In genomic region chr9:124869466-124869985, GRCh38 we compare ENCODE assay signal across 8 cellular contexts. TPM values are rescaled to one million over a fixed set of nuclear protein-coding genes. Genes with fewer than 3 reads are reported as not detected.
A peak's percentile ranks its signal among the peaks of the same experiment; 100 is the strongest.
DNase-seq lines count a peak whose midpoint lies in the region; ATAC-seq and TF ChIP-seq lines count a peak whose summit lies in the region.

No MANE protein-coding gene starts in this region.

- H3K27ac ChIP-seq in A673 (ENCODE audit: low read depth, low read length, poor library complexity, severe bottlenecking) (peak overlapping the region; percentile 99), gastroesophageal sphincter (peak overlapping the region; percentile 87 to 98 (median 96))

- POLR2A ChIA-PET in A673 (lab: Charles Lee; ENCODE audit: low non-redundant PET), result no interaction called here

- no peak for TF ChIP-seq CTCF in A673 (conservative IDR thresholded peaks at IDR 0.05; ENCODE audit: low read depth, low read length)
- TF ChIP-seq CTCF in gastroesophageal sphincter (IDR thresholded peaks at IDR 0.05), result no peak
- TF ChIP-seq CTCF in progenitor cell of endocrine pancreas (IDR thresholded peaks at IDR 0.05; ENCODE audit: unreplicated experiment), result no peak

- ATAC-seq in GM19467 (IDR thresholded peaks at IDR 0.05; ENCODE audit: unreplicated experiment) (peak; percentile 4), gastroesophageal sphincter (peak; percentile 6)

- TF ChIP-seq EP300 in gastroesophageal sphincter (IDR thresholded peaks at IDR 0.05), result no peak

- H3K4me1 Mint-ChIP-seq in IgD-negative memory B cell (peaks cover 33 to 42% (median 34%) of the 10 kb centered on the region in 3 donors), progenitor cell of endocrine pancreas (ENCODE audit: low read depth) (peaks cover 23% of the 10 kb centered on the region)

- 7% methylated on average over 3 of the region's 41 CpGs; no CpG with 5 or more reads in 1 of the 2 donors for WGBS in gastroesophageal sphincter (ENCODE audit: low coverage in 1 of 2), 2 donors

- peak overlapping the region; percentile 96 to 97 (median 96) for H3K27ac Mint-ChIP-seq in IgD-negative memory B cell
- peak overlapping the region; percentile 91 for H3K27ac Mint-ChIP-seq in progenitor cell of endocrine pancreas

- no peaks in the 10 kb centered on the region for H3K27me3 Mint-ChIP-seq in IgD-negative memory B cell
- no peaks in the 10 kb centered on the region for H3K27me3 Mint-ChIP-seq in progenitor cell of endocrine pancreas

- H3K27me3 ChIP-seq in A673 (replicated peaks; ENCODE audit: insufficient read depth, low read depth, low read length, poor library complexity) (no peaks in the 10 kb centered on the region), gastroesophageal sphincter (no peaks in the 10 kb centered on the region)

- DNase-seq in A673 (ENCODE audit: low spot score), result no peak
- DNase-seq in activated effector memory CD4-positive, alpha-beta T cell treated with Interleukin-2 at 50 U/mL for 16 hours, result peak; percentile 34
- no peak for DNase-seq in progenitor cell of endocrine pancreas (ENCODE audit: low spot score, unreplicated experiment)
- no peak for DNase-seq in NCI-H510A treated with DMSO at 0.1 percent for 48 hours (lab: John Stamatoyannopoulos, UW)
- DNase-seq in NCI-H1092 (lab: John Stamatoyannopoulos, UW), result no peak

- H3K4me3 Mint-ChIP-seq in IgD-negative memory B cell, result peak overlapping the region; percentile 93 to 98 (median 96)
- H3K4me3 Mint-ChIP-seq in progenitor cell of endocrine pancreas (ENCODE audit: low read depth), result peak overlapping the region; percentile 94

- CTCF ChIA-PET in A673 (lab: Charles Lee), result no interaction called here

- H3K36me3 Mint-ChIP-seq in IgD-negative memory B cell (peaks cover 5% of the 10 kb centered on the region), progenitor cell of endocrine pancreas (ENCODE audit: insufficient read depth) (peaks cover 3% of the 10 kb centered on the region)

- no TSS peak for BruUV-seq in A673 (replicated peaks; lab: Mats Ljungman, UMichigan)

- H3K9me3 Mint-ChIP-seq in IgD-negative memory B cell (no peaks in the 10 kb centered on the region), progenitor cell of endocrine pancreas (ENCODE audit: low read depth) (no peaks in the 10 kb centered on the region)

- H3K36me3 ChIP-seq in A673 (ENCODE audit: insufficient read depth, low read length, poor library complexity, severe bottlenecking), result peaks cover 20% of the 10 kb centered on the region
- peaks cover 0 to 13% of the 10 kb centered on the region in 2 donors for H3K36me3 ChIP-seq in gastroesophageal sphincter

- intact Hi-C loops in A673 (cut with micrococcal nuclease; ENCODE audit: unreplicated experiment), result no loop called here

- H3K4me1 ChIP-seq in A673 (ENCODE audit: insufficient read depth, low read length, poor library complexity, severe bottlenecking), result peaks cover 27% of the 10 kb centered on the region
- peaks cover 3 to 62% (median 37%) of the 10 kb centered on the region in 3 donors for H3K4me1 ChIP-seq in gastroesophageal sphincter

- no peaks in the 10 kb centered on the region for H3K9me3 ChIP-seq in A673 (ENCODE audit: low read depth, low read length, poor library complexity, severe bottlenecking)
- no peaks in the 10 kb centered on the region for H3K9me3 ChIP-seq in gastroesophageal sphincter

- no peak for TF ChIP-seq POLR2A in gastroesophageal sphincter (IDR thresholded peaks at IDR 0.05)

- H3K4me3 ChIP-seq in A673 (ENCODE audit: low read depth, low read length, poor library complexity, severe bottlenecking), result peak overlapping the region; percentile 93
- H3K4me3 ChIP-seq in gastroesophageal sphincter, result peak overlapping the region; percentile 67 to 97

RNA-seq across cellular contexts. Expression of gene ARPC5L, which starts 7.6 kb away (rescaled TPM):
- total RNA-seq in A673 (2021) (73.3 and 73.9 TPM in 2 replicates), gastroesophageal sphincter (10 to 100 TPM; 19.9 to 27.6 (median 20.3) TPM), progenitor cell of endocrine pancreas (36.6 and 36.9 TPM in 2 replicates)
- 92.7 TPM for polyA plus RNA-seq in IgD-negative memory B cell

RNA-seq across cellular contexts. Expression of gene RPL35, which starts 7.8 kb away (rescaled TPM):
- total RNA-seq in A673 (2021) (1,564 and 1,637 TPM in 2 replicates), gastroesophageal sphincter (1,000 to 10,000 TPM; 1,026 to 2,785 (median 2,065) TPM), progenitor cell of endocrine pancreas (1,027 and 1,077 TPM in 2 replicates)
- 2,381 TPM for polyA plus RNA-seq in IgD-negative memory B cell

RNA-seq across cellular contexts. Expression of gene WDR38, which starts 16.3 kb away (rescaled TPM):
- not detected in 2 replicates for total RNA-seq in A673 (2021)
- not detected for polyA plus RNA-seq in IgD-negative memory B cell
- total RNA-seq in gastroesophageal sphincter, result not detected
- not detected in 2 replicates for total RNA-seq in progenitor cell of endocrine pancreas
